Comparison of ENCODE assay signal across 21 cellular contexts in genomic region chr7:151832656-151833055, GRCh38.
"Had no signal": no experiment of that assay in that cellular context is flagged by ENCODE, and none has a peak within 500 bp of the region (broad histone marks: within the 10 kb centered on the region; RNA-seq: fewer than 3 reads in every experiment).

No MANE protein-coding gene starts in this region.

- H3K9me3 Mint-ChIP-seq: activated CD8-positive, alpha-beta T cell treated with anti-CD3 and anti-CD28 coated beads for 36 hours; activated naive CD4-positive, alpha-beta T cell treated with anti-CD3 and anti-CD28 coated beads, Interleukin-2, amount 50 U/mL, for 24 hours; activated T-cell treated with anti-CD3 and anti-CD28 coated beads, Interleukin-2, amount 50 U/mL, for 72 hours had no signal

- H3K27ac ChIP-seq: ascending aorta, body of pancreas, Peyer's patch, RWPE1 had no signal

- DNase-seq: activated CD4-positive, alpha-beta T cell treated with anti-CD3 and anti-CD28 coated beads for 4 hours; activated CD8-positive, alpha-beta memory T cell treated with anti-CD3 and anti-CD28 coated beads, Interleukin-2, amount 50 U/mL, for 4 hours; activated CD8-positive, alpha-beta T cell treated with anti-CD3 and anti-CD28 coated beads for 36 hours; activated naive CD4-positive, alpha-beta T cell; activated T-cell treated with anti-CD3 and anti-CD28 coated beads, Interleukin-2, amount 50 U/mL, for 72 hours; body of pancreas; central memory CD4-positive, alpha-beta T cell; Karpas-422; MM.1S; NCI-H1105; NCI-H1436 treated with DMSO at 0.1 percent for 48 hours; NCI-H187 treated with DMSO at 0.1 percent for 48 hours; NCI-H2081 treated with DMSO at 0.1 percent for 48 hours; NCI-H446; SW 1271 had no signal

- H3K4me1 ChIP-seq: ascending aorta, Peyer's patch had no signal

- H3K27me3 ChIP-seq: ascending aorta, body of pancreas, Peyer's patch had no signal

- ATAC-seq: activated CD4-positive, CD25-positive, alpha-beta regulatory T cell treated with anti-CD3 and anti-CD28 coated beads, Interleukin-2, amount 50 U/mL, for 24 hours; activated CD8-positive, alpha-beta T cell treated with anti-CD3 and anti-CD28 coated beads for 36 hours; activated T-cell treated with anti-CD3 and anti-CD28 coated beads, Interleukin-2, amount 50 U/mL, for 72 hours; body of pancreas; SK-N-SH treated with all-trans-retinoic acid at 6 μM for 48 hours had no signal

- H3K9me3 ChIP-seq: ascending aorta, body of pancreas, Peyer's patch had no signal

- H3K4me3 ChIP-seq: ascending aorta, body of pancreas, Peyer's patch had no signal

- H3K27ac Mint-ChIP-seq: activated CD8-positive, alpha-beta T cell treated with anti-CD3 and anti-CD28 coated beads for 36 hours; activated naive CD4-positive, alpha-beta T cell treated with anti-CD3 and anti-CD28 coated beads, Interleukin-2, amount 50 U/mL, for 24 hours; activated T-cell treated with anti-CD3 and anti-CD28 coated beads, Interleukin-2, amount 50 U/mL, for 72 hours had no signal

- H3K27me3 Mint-ChIP-seq: activated CD8-positive, alpha-beta T cell treated with anti-CD3 and anti-CD28 coated beads for 36 hours; activated naive CD4-positive, alpha-beta T cell treated with anti-CD3 and anti-CD28 coated beads, Interleukin-2, amount 50 U/mL, for 24 hours had no signal

- H3K4me3 Mint-ChIP-seq: activated CD8-positive, alpha-beta T cell treated with anti-CD3 and anti-CD28 coated beads for 36 hours; activated naive CD4-positive, alpha-beta T cell treated with anti-CD3 and anti-CD28 coated beads, Interleukin-2, amount 50 U/mL, for 24 hours; activated T-cell treated with anti-CD3 and anti-CD28 coated beads, Interleukin-2, amount 50 U/mL, for 72 hours had no signal

- H3K36me3 ChIP-seq: ascending aorta had no signal
